19 cellular contexts compared by ENCODE assay signal in genomic region chr2:86598966-86599365, GRCh38.
"Had no signal": no experiment of that assay in that cellular context is flagged by ENCODE, and none has a peak within 500 bp of the region (broad histone marks: within the 10 kb centered on the region; RNA-seq: fewer than 3 reads in every experiment).

No MANE protein-coding gene starts in this region.

- H3K27ac ChIP-seq: dorsolateral prefrontal cortex, ovary, psoas muscle, spleen, thyroid gland, WERI-Rb-1 had no signal

- H3K36me3 ChIP-seq: ovary, thyroid gland had no signal

- H3K4me1 ChIP-seq: psoas muscle, spleen, thyroid gland had no signal

- ATAC-seq: activated T-cell treated with anti-CD3 and anti-CD28 coated beads, Interleukin-2, amount 50 U/mL, for 72 hours; gastroesophageal sphincter; natural killer cell; psoas muscle had no signal

- H3K4me3 ChIP-seq: dorsolateral prefrontal cortex, gastroesophageal sphincter, ovary, psoas muscle, spleen, thyroid gland had no signal

- H3K9me3 ChIP-seq: gastroesophageal sphincter, ovary, psoas muscle, spleen, thyroid gland had no signal

- DNase-seq: activated CD4-positive, alpha-beta T cell treated with anti-CD3 and anti-CD28 coated beads for 1 hour; activated CD4-positive, alpha-beta T cell treated with anti-CD3 and anti-CD28 coated beads, Interleukin-2, amount 50 U/mL, for 4 hours; activated gamma-delta T cell treated with Interleukin-2 at 50 U/mL for 16 hours; activated naive CD8-positive, alpha-beta T cell treated with anti-CD3 and anti-CD28 coated beads for 36 hours; activated T-cell treated with anti-CD3 and anti-CD28 coated beads, Interleukin-2, amount 50 U/mL, for 72 hours; amniotic stem cell; caudate nucleus; dorsolateral prefrontal cortex; endodermal cell; immature natural killer cell; natural killer cell; ovary; psoas muscle; spleen; stimulated activated CD8-positive, alpha-beta memory T cell treated with anti-CD3 and anti-CD28 coated beads, Interleukin-4, amount 100 ng/mL, for 48 hours; stimulated activated naive CD4-positive, alpha-beta T cell; thyroid gland; WERI-Rb-1 had no signal

- H3K27me3 ChIP-seq: dorsolateral prefrontal cortex, gastroesophageal sphincter, ovary, spleen, thyroid gland had no signal
